ENCODE assay signal across 18 cellular contexts in the genomic region with DNA sequence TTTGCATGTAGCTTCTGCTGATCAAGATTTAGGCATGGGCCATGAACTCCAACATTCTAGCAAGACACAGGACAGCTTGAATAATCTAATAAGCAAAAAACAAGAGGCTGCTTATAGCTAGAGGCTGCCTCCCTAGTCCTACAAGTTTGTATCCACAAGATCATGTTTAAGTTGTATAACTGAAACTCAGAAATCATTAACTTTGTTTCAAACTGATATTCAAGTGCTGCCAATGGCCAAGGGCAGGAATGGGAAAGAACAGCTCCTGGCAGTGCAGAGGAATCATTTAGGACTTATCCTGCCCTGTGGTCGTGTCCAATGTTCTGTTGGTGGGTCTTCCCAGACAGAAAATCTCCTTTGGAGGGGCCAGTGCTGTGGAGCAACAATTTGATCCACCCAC.
DNase-seq lines count a peak whose midpoint lies in the region; ATAC-seq, FAIRE-seq and TF ChIP-seq lines count a peak whose summit lies in the region.
"Had no signal": no experiment of that assay in that cellular context is flagged by ENCODE, and none has a peak within 500 bp of the region (broad histone marks: within the 10 kb centered on the region; RNA-seq: fewer than 3 reads in every experiment).

No MANE protein-coding gene starts in this region.

- H3K4me1 Mint-ChIP-seq in progenitor cell of endocrine pancreas (ENCODE audit: low read depth) = peaks cover 11% of the 10 kb centered on the region
- H3K4me1 Mint-ChIP-seq in CD8-positive, alpha-beta T cell (ENCODE audit: low read depth) = no peaks in the 10 kb centered on the region
- H3K4me1 Mint-ChIP-seq: CD14-positive monocyte; CD4-positive, alpha-beta memory T cell had no signal

- no peak for TF ChIP-seq POLR2A in transverse colon (IDR thresholded peaks at IDR 0.05)

- intact Hi-C loops in transverse colon (cut with DNase I; ENCODE audit: low total_unique reads) = no loop called here
- intact Hi-C loops in CD8-positive, alpha-beta T cell (cut with DNase I, micrococcal nuclease) = no loop called here

- POLR2A ChIA-PET in CD8-positive, alpha-beta T cell (lab: Charles Lee) = no interaction called here

- no peak for DNase-seq in GM19239 (ENCODE audit: insufficient read length, low spot score)
- peak; percentile 11 for DNase-seq in left kidney (ENCODE audit: low read depth, low spot score)
- DNase-seq in progenitor cell of endocrine pancreas (ENCODE audit: low spot score, unreplicated experiment) = no peak
- no peak for DNase-seq in transverse colon
- DNase-seq in CD8-positive, alpha-beta T cell = no peak
- DNase-seq: Calu3; CD4-positive, alpha-beta memory T cell; DMS79 treated with DMSO at 0.1 percent for 48 hours; GF-D8; GM23248 had no signal

- peak; percentile 47 for FAIRE-seq in GM19239 (lab: Jason Lieb, UNC)
- FAIRE-seq: A549 had no signal

- peak overlapping the region; percentile 19 for H3K27ac Mint-ChIP-seq in progenitor cell of endocrine pancreas
- H3K27ac Mint-ChIP-seq in CD8-positive, alpha-beta T cell = no peak overlapping the region
- H3K27ac Mint-ChIP-seq: CD14-positive monocyte; CD4-positive, alpha-beta memory T cell had no signal

- peaks cover 3% of the 10 kb centered on the region for H3K27me3 Mint-ChIP-seq in progenitor cell of endocrine pancreas
- peaks cover 4% of the 10 kb centered on the region for H3K27me3 Mint-ChIP-seq in CD8-positive, alpha-beta T cell (ENCODE audit: low read depth)

- no peaks in the 10 kb centered on the region for H3K36me3 ChIP-seq in transverse colon
- H3K36me3 ChIP-seq in CD8-positive, alpha-beta T cell (ENCODE audit: insufficient read depth, low read length) = no peaks in the 10 kb centered on the region
- H3K36me3 ChIP-seq: BLaER1, HAP-1 had no signal

- H3K27ac ChIP-seq in transverse colon = peak overlapping the region in 3 of 4 donors; percentile 6 to 31 (median 14)
- no peak overlapping the region for H3K27ac ChIP-seq in CD8-positive, alpha-beta T cell (ENCODE audit: low read depth, low read length)
- H3K27ac ChIP-seq: 22Rv1, A549, BLaER1, GM23248, HL-60 had no signal

- peaks cover 0 to 32% (median 9%) of the 10 kb centered on the region in 4 donors for H3K4me1 ChIP-seq in transverse colon
- H3K4me1 ChIP-seq in CD8-positive, alpha-beta T cell (ENCODE audit: insufficient read depth, low read length) = no peaks in the 10 kb centered on the region
- H3K4me1 ChIP-seq: A549, BLaER1, HAP-1 had no signal

- in situ Hi-C loops in transverse colon (cut with MboI; ENCODE audit: low pct_ligation_motif_present in 1 of 4, low pct_unique_long_range_greater_than_20kb in 1 of 4, low sequenced_read_pairs in 3 of 4) = no loop called here

- CTCF ChIA-PET in CD8-positive, alpha-beta T cell (lab: Charles Lee) = no interaction called here

- 30 to 100% methylated on average over 1 of the region's 1 CpG for WGBS in transverse colon (ENCODE audit: low coverage in 1 of 2), 2 donors

- ATAC-seq in HG03378 (IDR thresholded peaks at IDR 0.05; ENCODE audit: unreplicated experiment) = no peak
- ATAC-seq in GM21619 (IDR thresholded peaks at IDR 0.05; ENCODE audit: unreplicated experiment) = no peak
- no peak for ATAC-seq in CD8-positive, alpha-beta T cell
- ATAC-seq: A549 had no signal

- TF ChIP-seq CTCF in progenitor cell of endocrine pancreas (IDR thresholded peaks at IDR 0.05; ENCODE audit: unreplicated experiment) = no peak
- no peak for TF ChIP-seq CTCF in transverse colon (IDR thresholded peaks at IDR 0.05)
- TF ChIP-seq CTCF in CD8-positive, alpha-beta T cell (IDR thresholded peaks at IDR 0.05) = no peak

- no peaks in the 10 kb centered on the region for H3K9me3 ChIP-seq in transverse colon
- no peaks in the 10 kb centered on the region for H3K9me3 ChIP-seq in CD8-positive, alpha-beta T cell (ENCODE audit: low read length)
- H3K9me3 ChIP-seq: A549, HAP-1 had no signal

- no peak overlapping the region for H3K4me3 Mint-ChIP-seq in progenitor cell of endocrine pancreas (ENCODE audit: low read depth)
- no peak overlapping the region for H3K4me3 Mint-ChIP-seq in CD8-positive, alpha-beta T cell
- H3K4me3 Mint-ChIP-seq: CD14-positive monocyte; CD4-positive, alpha-beta memory T cell had no signal

- H3K27me3 ChIP-seq in transverse colon = no peaks in the 10 kb centered on the region
- no peaks in the 10 kb centered on the region for H3K27me3 ChIP-seq in CD8-positive, alpha-beta T cell (ENCODE audit: insufficient read depth, low read length)
- H3K27me3 ChIP-seq: BLaER1 had no signal

- H3K9me3 Mint-ChIP-seq in progenitor cell of endocrine pancreas (ENCODE audit: low read depth) = peaks cover 15% of the 10 kb centered on the region
- H3K9me3 Mint-ChIP-seq in CD8-positive, alpha-beta T cell = peaks cover 4% of the 10 kb centered on the region

- no peak for TF ChIP-seq EP300 in transverse colon (IDR thresholded peaks at IDR 0.05; ENCODE audit: low read depth)

- no peak overlapping the region for H3K4me3 ChIP-seq in transverse colon
- no peak overlapping the region for H3K4me3 ChIP-seq in CD8-positive, alpha-beta T cell (ENCODE audit: low read depth, low read length)
- H3K4me3 ChIP-seq: A549, BLaER1, GM23248, HAP-1 had no signal

- peaks cover 3% of the 10 kb centered on the region for H3K36me3 Mint-ChIP-seq in progenitor cell of endocrine pancreas (ENCODE audit: insufficient read depth)
- H3K36me3 Mint-ChIP-seq in CD8-positive, alpha-beta T cell = no peaks in the 10 kb centered on the region
- H3K36me3 Mint-ChIP-seq: CD14-positive monocyte; CD4-positive, alpha-beta memory T cell had no signal
